In the genomic region with DNA sequence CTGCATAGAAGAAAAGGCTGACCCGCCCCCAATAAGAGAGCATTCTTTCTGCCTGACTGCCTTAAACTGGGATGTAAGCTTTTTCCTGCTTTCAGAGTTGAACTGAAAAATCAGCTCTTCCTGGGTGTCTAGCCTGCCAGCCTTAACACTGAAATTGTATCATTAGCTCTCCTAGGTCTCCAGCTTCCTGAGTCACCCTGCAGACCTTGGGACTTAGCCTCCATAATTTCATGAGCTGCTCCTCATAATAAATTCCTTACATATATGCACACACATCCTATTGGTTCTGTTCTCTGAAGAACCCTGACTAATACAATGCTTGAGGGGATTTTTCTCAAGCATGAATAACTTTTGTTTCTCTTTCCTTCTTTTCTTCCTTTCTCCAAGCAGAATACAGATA, we compare ENCODE assay signal across 30 cellular contexts.
DNase-seq lines count a peak whose midpoint lies in the region; ATAC-seq, FAIRE-seq and TF ChIP-seq lines count a peak whose summit lies in the region.
"Had no signal": no experiment of that assay in that cellular context is flagged by ENCODE, and none has a peak within 500 bp of the region (broad histone marks: within the 10 kb centered on the region; RNA-seq: fewer than 3 reads in every experiment).

No MANE protein-coding gene starts in this region.

- CTCF ChIA-PET in H1 (lab: Charles Lee; ENCODE audit: partially characterized antibody), result interaction anchor here (0.7 to 7.4 kb wide), 24 partner anchors 9 to 1345 kb away, joined by 3 to 53 read pairs (median 4); no protein-coding TSS in a partner anchor
- CTCF ChIA-PET in CD8-positive, alpha-beta T cell (lab: Charles Lee), result interaction anchor here (0.6 to 6.9 kb wide), 8 partner anchors 9 to 270 kb away, joined by 3 to 65 read pairs (median 6); no protein-coding TSS in a partner anchor

- no peak for TF ChIP-seq POLR2A in H1 (IDR thresholded peaks at IDR 0.05; ENCODE audit: control extremely low read depth in 1 of 2, low read depth in 2 of 2, low read length in 2 of 2)

- no peak overlapping the region for H3K9ac ChIP-seq in H1 (replicated peaks in 1 of 4; ENCODE audit: extremely low read depth in 1 of 4, low read depth in 3 of 4, low read length in 3 of 4)

- no peak overlapping the region; a peak in 2 of 4 replicates for H3K4me2 ChIP-seq in H1 (ENCODE audit: insufficient read depth in 1 of 2, low read depth in 2 of 2, low read length in 2 of 2)
- H3K4me2 ChIP-seq: A549 had no signal

- peak overlapping the region; percentile 1; the same call in 1 of the 2 replicates for H2BK20ac ChIP-seq in H1 (ENCODE audit: low read length)

- no peak overlapping the region; the same call in 1 of the 2 replicates for H3K18ac ChIP-seq in H1 (ENCODE audit: extremely low read depth, low read length)

- H3K9me3 Mint-ChIP-seq in activated naive CD8-positive, alpha-beta T cell treated with anti-CD3 and anti-CD28 coated beads, Interleukin-2, amount 50 U/mL, for 24 hours, result no peaks in the 10 kb centered on the region
- no peaks in the 10 kb centered on the region for H3K9me3 Mint-ChIP-seq in CD8-positive, alpha-beta T cell
- H3K9me3 Mint-ChIP-seq: activated B cell treated with CpG ODN at 0.5 μM for 24 hours; activated naive CD8-positive, alpha-beta T cell treated with anti-CD3 and anti-CD28 coated beads for 36 hours; activated T-helper 2 cell treated with anti-CD3 and anti-CD28 coated beads, Interferon-gamma antibody, Interleukin-2, Interleukin-4, amounts not matched to agents 10 μg/mL and 5 μg/mL and 100 μg/mL, durations not matched to agents 14 hours and 24 hours and 36 hours; naive thymus-derived CD8-positive, alpha-beta T cell; stimulated activated effector memory CD8-positive, alpha-beta T cell treated with anti-CD3 and anti-CD28 coated beads, Interleukin-12 subunit alpha, Interleukin-12 subunit beta, amount 100 ng/mL, for 72 hours had no signal

- H2BK5ac ChIP-seq in H1 (ENCODE audit: low read depth, low read length), result peak overlapping the region; percentile 13; the same call in 1 of the 2 replicates

- H3K9me3 ChIP-seq in H1 (ENCODE audit: insufficient read depth in 2 of 2, low read depth in 1 of 2, low read length in 1 of 2) (no peaks in the 10 kb centered on the region), ascending aorta (no peaks in the 10 kb centered on the region)
- H3K9me3 ChIP-seq in CD8-positive, alpha-beta T cell (ENCODE audit: low read length), result no peaks in the 10 kb centered on the region
- H3K9me3 ChIP-seq: A549, BE2C, body of pancreas, esophagus muscularis mucosa, spleen, suprapubic skin, uterus had no signal

- H3K4me1 ChIP-seq in H1 (replicated peaks in 1 of 4; ENCODE audit: control insufficient read depth in 3 of 4, insufficient read depth in 4 of 4, low read length in 3 of 4) (peaks cover 2 to 20% (median 15%) of the 10 kb centered on the region in 4 experiments; a peak in 4 of 7 replicates), ascending aorta (no peaks in the 10 kb centered on the region)
- H3K4me1 ChIP-seq in CD8-positive, alpha-beta T cell (ENCODE audit: insufficient read depth, low read length), result no peaks in the 10 kb centered on the region
- H3K4me1 ChIP-seq: A549, BE2C, body of pancreas, esophagus muscularis mucosa, spleen, suprapubic skin, uterus had no signal

- no peak overlapping the region for H3K4me3 Mint-ChIP-seq in activated naive CD8-positive, alpha-beta T cell treated with anti-CD3 and anti-CD28 coated beads, Interleukin-2, amount 50 U/mL, for 24 hours
- no peak overlapping the region for H3K4me3 Mint-ChIP-seq in CD8-positive, alpha-beta T cell
- H3K4me3 Mint-ChIP-seq: activated B cell treated with CpG ODN at 0.5 μM for 24 hours; activated naive CD8-positive, alpha-beta T cell treated with anti-CD3 and anti-CD28 coated beads for 36 hours; naive thymus-derived CD8-positive, alpha-beta T cell; stimulated activated effector memory CD8-positive, alpha-beta T cell treated with anti-CD3 and anti-CD28 coated beads, Interleukin-12 subunit alpha, Interleukin-12 subunit beta, amount 100 ng/mL, for 72 hours had no signal

- no peak overlapping the region for H2BK15ac ChIP-seq in H1 (ENCODE audit: low read length)

- TF ChIP-seq CTCF in H1 (IDR thresholded peaks at IDR 0.05; ENCODE audit: control extremely low read depth in 1 of 3, insufficient read depth in 1 of 3, low read depth in 1 of 3, low read length in 3 of 3) (no peak), kidney epithelial cell (IDR thresholded peaks at IDR 0.05; ENCODE audit: insufficient read depth, low read length, poor library complexity, severe bottlenecking) (no peak), ascending aorta (IDR thresholded peaks at IDR 0.05) (no peak)
- no peak for TF ChIP-seq CTCF in CD8-positive, alpha-beta T cell (IDR thresholded peaks at IDR 0.05)

- in situ Hi-C loops in Caki2 (cut with HindIII; ENCODE audit: low pct_unique_long_range_greater_than_20kb, low sequenced_read_pairs), result no loop called here

- H3K4me1 Mint-ChIP-seq in activated naive CD8-positive, alpha-beta T cell treated with anti-CD3 and anti-CD28 coated beads, Interleukin-2, amount 50 U/mL, for 24 hours, result no peaks in the 10 kb centered on the region
- H3K4me1 Mint-ChIP-seq in CD8-positive, alpha-beta T cell (ENCODE audit: low read depth), result no peaks in the 10 kb centered on the region
- H3K4me1 Mint-ChIP-seq: activated B cell treated with CpG ODN at 0.5 μM for 24 hours; activated naive CD8-positive, alpha-beta T cell treated with anti-CD3 and anti-CD28 coated beads for 36 hours; naive thymus-derived CD8-positive, alpha-beta T cell; stimulated activated effector memory CD8-positive, alpha-beta T cell treated with anti-CD3 and anti-CD28 coated beads, Interleukin-12 subunit alpha, Interleukin-12 subunit beta, amount 100 ng/mL, for 72 hours had no signal

- no peaks in the 10 kb centered on the region for H3K79me1 ChIP-seq in H1 (ENCODE audit: low read depth, low read length)

- no peak overlapping the region for H3K27ac Mint-ChIP-seq in activated naive CD8-positive, alpha-beta T cell treated with anti-CD3 and anti-CD28 coated beads, Interleukin-2, amount 50 U/mL, for 24 hours
- H3K27ac Mint-ChIP-seq in CD8-positive, alpha-beta T cell, result no peak overlapping the region
- H3K27ac Mint-ChIP-seq: activated B cell treated with CpG ODN at 0.5 μM for 24 hours; activated naive CD8-positive, alpha-beta T cell treated with anti-CD3 and anti-CD28 coated beads for 36 hours; activated T-helper 2 cell treated with anti-CD3 and anti-CD28 coated beads, Interferon-gamma antibody, Interleukin-2, Interleukin-4, amounts not matched to agents 10 μg/mL and 5 μg/mL and 100 μg/mL, durations not matched to agents 14 hours and 24 hours and 36 hours; naive thymus-derived CD8-positive, alpha-beta T cell; stimulated activated effector memory CD8-positive, alpha-beta T cell treated with anti-CD3 and anti-CD28 coated beads, Interleukin-12 subunit alpha, Interleukin-12 subunit beta, amount 100 ng/mL, for 72 hours had no signal

- no peak overlapping the region for H3K4ac ChIP-seq in H1 (replicated peaks; ENCODE audit: insufficient read length, low read depth, low read length)

- no peaks in the 10 kb centered on the region for H3K27me3 ChIP-seq in H1 (replicated peaks in 1 of 4; ENCODE audit: control insufficient read depth in 3 of 4, extremely low read depth in 1 of 4, insufficient read depth in 3 of 4, low read length in 3 of 4)
- no peaks in the 10 kb centered on the region for H3K27me3 ChIP-seq in kidney epithelial cell (ENCODE audit: control insufficient read depth, insufficient read depth, low read length)
- peaks cover 3% of the 10 kb centered on the region for H3K27me3 ChIP-seq in CD8-positive, alpha-beta T cell (ENCODE audit: insufficient read depth, low read length)
- no peaks in the 10 kb centered on the region for H3K27me3 ChIP-seq in ascending aorta
- H3K27me3 ChIP-seq: BE2C, body of pancreas, esophagus muscularis mucosa, spleen, suprapubic skin, uterus had no signal

- H4K5ac ChIP-seq in H1 (ENCODE audit: insufficient read length, low read depth, low read length), result no peak overlapping the region

- no peak overlapping the region for H2AFZ ChIP-seq in H1 (ENCODE audit: low read length)

- no peaks in the 10 kb centered on the region for H3K36me3 ChIP-seq in H1 (ENCODE audit: control insufficient read depth in 2 of 4, insufficient read depth in 4 of 4, low read length in 3 of 4)
- no peaks in the 10 kb centered on the region for H3K36me3 ChIP-seq in kidney epithelial cell (ENCODE audit: control insufficient read depth, insufficient read depth, low read length)
- no peaks in the 10 kb centered on the region for H3K36me3 ChIP-seq in CD8-positive, alpha-beta T cell (ENCODE audit: insufficient read depth, low read length)
- H3K36me3 ChIP-seq in ascending aorta, result no peaks in the 10 kb centered on the region
- H3K36me3 ChIP-seq: BE2C, esophagus muscularis mucosa, spleen, suprapubic skin, uterus had no signal

- peaks cover 3% of the 10 kb centered on the region; the same call in 1 of the 2 replicates for H3K23me2 ChIP-seq in H1 (ENCODE audit: low read depth, low read length)

- no peaks in the 10 kb centered on the region for H3K36me3 Mint-ChIP-seq in activated naive CD8-positive, alpha-beta T cell treated with anti-CD3 and anti-CD28 coated beads, Interleukin-2, amount 50 U/mL, for 24 hours (ENCODE audit: low read depth)
- no peaks in the 10 kb centered on the region for H3K36me3 Mint-ChIP-seq in CD8-positive, alpha-beta T cell
- H3K36me3 Mint-ChIP-seq: activated naive CD8-positive, alpha-beta T cell treated with anti-CD3 and anti-CD28 coated beads for 36 hours; naive thymus-derived CD8-positive, alpha-beta T cell; stimulated activated effector memory CD8-positive, alpha-beta T cell treated with anti-CD3 and anti-CD28 coated beads, Interleukin-12 subunit alpha, Interleukin-12 subunit beta, amount 100 ng/mL, for 72 hours had no signal

- intact Hi-C loops in CD8-positive, alpha-beta T cell (cut with DNase I, micrococcal nuclease), result loop anchor here (1.0 to 10.0 kb wide), 4 partner anchors 244 to 1735 kb away; no protein-coding TSS in a partner anchor
- intact Hi-C loops in ascending aorta (cut with DNase I), result no loop called here

- 44% methylated on average over 1 of the region's 1 CpG; no CpG with 5 or more reads in 1 of the 2 experiments for WGBS in H1 (ENCODE audit: extremely low coverage in 1 of 2, insufficient coverage in 1 of 2, insufficient read length in 1 of 2, insufficient replicate concordance in 2 of 2, low coverage in 1 of 2, low lambda C conversion rate in 2 of 2, missing lambda C conversion rate in 1 of 2), 2 experiments

- H4K8ac ChIP-seq in H1 (ENCODE audit: extremely low read depth, insufficient read depth, low read length), result no peak overlapping the region

- no peak overlapping the region for H2BK120ac ChIP-seq in H1 (replicated peaks; ENCODE audit: low read depth, low read length)

- H3K27ac ChIP-seq in H1 (ENCODE audit: low read depth, low read length) (no peak overlapping the region), ascending aorta (no peak overlapping the region)
- no peak overlapping the region for H3K27ac ChIP-seq in CD8-positive, alpha-beta T cell (ENCODE audit: low read depth, low read length)
- H3K27ac ChIP-seq: A549, body of pancreas, esophagus muscularis mucosa, spleen, suprapubic skin, uterus had no signal

- no peak overlapping the region for H3K4me3 ChIP-seq in H1 (ENCODE audit: extremely low read depth in 1 of 4, insufficient read depth in 2 of 4, low read depth in 3 of 4, low read length in 4 of 4)
- no peak overlapping the region for H3K4me3 ChIP-seq in kidney epithelial cell (ENCODE audit: low read depth, low read length)
- H3K4me3 ChIP-seq in CD8-positive, alpha-beta T cell (ENCODE audit: low read depth, low read length), result no peak overlapping the region
- no peak overlapping the region for H3K4me3 ChIP-seq in ascending aorta
- H3K4me3 ChIP-seq: A549, body of pancreas, esophagus muscularis mucosa, spleen, suprapubic skin, uterus had no signal

- H3K27me3 Mint-ChIP-seq in activated naive CD8-positive, alpha-beta T cell treated with anti-CD3 and anti-CD28 coated beads, Interleukin-2, amount 50 U/mL, for 24 hours, result peaks cover 14% of the 10 kb centered on the region
- peaks cover 23% of the 10 kb centered on the region for H3K27me3 Mint-ChIP-seq in CD8-positive, alpha-beta T cell (ENCODE audit: low read depth)

- no peaks in the 10 kb centered on the region for H3K79me2 ChIP-seq in H1 (ENCODE audit: control insufficient read depth in 1 of 2, insufficient read depth in 2 of 2, low read length in 2 of 2)

- H2AK5ac ChIP-seq in H1 (ENCODE audit: low read depth, low read length), result no peak overlapping the region

- H3K56ac ChIP-seq in H1 (replicated peaks; ENCODE audit: insufficient read length, low read depth, low read length), result no peak overlapping the region

- ATAC-seq in activated naive CD8-positive, alpha-beta T cell treated with anti-CD3 and anti-CD28 coated beads, Interleukin-2, amount 50 U/mL, for 24 hours, result no peak
- no peak for ATAC-seq in left lobe of liver
- no peak for ATAC-seq in CD8-positive, alpha-beta T cell
- ATAC-seq: body of pancreas; naive thymus-derived CD8-positive, alpha-beta T cell; stimulated activated effector memory CD8-positive, alpha-beta T cell treated with anti-CD3 and anti-CD28 coated beads, Interleukin-12 subunit alpha, Interleukin-12 subunit beta, amount 100 ng/mL, for 72 hours had no signal

- no peak for TF ChIP-seq RAD21 in H1 (IDR thresholded peaks at IDR 0.05 in 1 of 2, conservative IDR thresholded peaks at IDR 0.05 in 1 of 2; ENCODE audit: low read depth in 2 of 2, low read length in 2 of 2)

- H4K91ac ChIP-seq in H1 (replicated peaks; ENCODE audit: insufficient read length, low read length), result no peak overlapping the region

- POLR2A ChIA-PET in H1 (lab: Charles Lee; ENCODE audit: partially characterized antibody), result no interaction called here
- POLR2A ChIA-PET in CD8-positive, alpha-beta T cell (lab: Charles Lee), result no interaction called here

- no peak overlapping the region for H3K14ac ChIP-seq in H1 (ENCODE audit: insufficient read length)

- no peak overlapping the region for H3K23ac ChIP-seq in H1 (ENCODE audit: insufficient read length)

- H2BK12ac ChIP-seq in H1 (ENCODE audit: low read depth, low read length), result 0 out of 2 replicates have a peak overlapping the region, but pooled peaks have one; percentile 10

- FAIRE-seq in H1 (lab: Jason Lieb, UNC), result no peak
- FAIRE-seq: A549, GM12892, HTR-8/SVneo had no signal

- DNase-seq in Caki2 (ENCODE audit: low read depth) (peak; percentile 49), M059J (ENCODE audit: low read depth) (peak; percentile 58), H1 (ENCODE audit: low read depth in 1 of 2, low spot score in 2 of 2) (no peak), kidney epithelial cell (ENCODE audit: low read depth) (peak; percentile 18), left lobe of liver (ENCODE audit: low spot score) (no peak), ascending aorta (ENCODE audit: low spot score in 2 of 2) (no peak)
- DNase-seq in activated naive CD8-positive, alpha-beta T cell treated with anti-CD3 and anti-CD28 coated beads, Interleukin-2, amount 50 U/mL, for 24 hours, result no peak
- no peak for DNase-seq in CD8-positive, alpha-beta T cell
- DNase-seq: activated B cell treated with CpG ODN at 0.5 μM for 24 hours; activated CD4-positive, alpha-beta T cell treated with anti-CD3 and anti-CD28 coated beads, Interleukin-2, amount 50 U/mL, for 4 hours; activated naive CD8-positive, alpha-beta T cell treated with anti-CD3 and anti-CD28 coated beads for 36 hours; BE2C; body of pancreas; DMS79 treated with DMSO at 0.1 percent for 48 hours; effector CD4-positive, alpha-beta T cell; H7; naive thymus-derived CD8-positive, alpha-beta T cell; NCI-H1092 treated with DMSO at 0.1 percent for 48 hours; NCI-H1930; NCI-H748 treated with DMSO at 0.1 percent for 48 hours; spleen; stimulated activated CD4-positive, alpha-beta T cell treated with anti-CD3 and anti-CD28 coated beads, Interleukin-2, amount 100 ng/mL, for 48 hours; uterus had no signal

- TF ChIP-seq EP300 in H1 (IDR thresholded peaks at IDR 0.05; ENCODE audit: borderline replicate concordance in 1 of 2, low read depth in 2 of 2, low read length in 2 of 2), result no peak

- H4K20me1 ChIP-seq in H1 (replicated peaks in 1 of 2; ENCODE audit: control insufficient read depth in 1 of 2, insufficient read depth in 2 of 2, low read length in 2 of 2), result no peaks in the 10 kb centered on the region

Comparison
In these comparisons a context has a peak if more than half of its experiments do, and no peak if none do; other contexts are left out.
1. DNase-seq: peak in Caki2 (single experiment), M059J (single experiment) and kidney epithelial cell (single experiment); none in H1 (0 of 2), activated naive CD8-positive, alpha-beta T cell treated with anti-CD3 and anti-CD28 coated beads, Interleukin-2, amount 50 U/mL, for 24 hours (single experiment), left lobe of liver (single experiment), CD8-positive, alpha-beta T cell (0 of 7) and ascending aorta (0 of 2).